ENCODE assay signal across 13 cellular contexts in the genomic region with DNA sequence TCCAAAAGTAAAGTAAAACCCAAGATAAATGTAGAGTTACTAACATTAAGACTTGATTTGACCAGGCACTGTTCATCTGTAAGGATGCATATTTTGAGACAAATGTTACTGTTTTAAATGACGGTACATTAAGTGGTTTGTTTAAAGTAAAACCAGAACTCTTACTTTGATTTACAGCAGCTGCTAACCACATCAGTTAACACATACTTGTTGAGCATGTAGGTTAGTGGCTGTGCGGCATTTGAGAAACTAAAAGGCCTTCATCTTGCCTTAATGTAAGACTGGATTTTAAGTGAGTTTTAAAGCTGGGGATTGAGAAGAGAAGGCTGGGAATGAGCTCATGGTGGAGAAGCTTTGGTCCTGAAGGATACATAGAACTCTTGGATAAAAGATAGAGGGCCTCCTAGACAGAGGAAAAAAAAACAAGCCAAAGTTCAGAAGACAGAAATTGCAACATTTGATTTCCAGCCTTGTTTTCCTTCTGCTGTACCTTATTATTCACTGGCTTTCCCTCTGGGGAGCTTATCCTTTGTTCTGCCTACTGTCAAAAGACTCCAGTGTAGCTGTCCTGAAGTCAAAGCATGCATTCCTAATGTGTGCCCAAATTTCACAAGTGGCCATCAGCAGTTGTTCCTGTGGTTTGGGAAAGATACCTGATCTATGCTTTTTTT.
DNase-seq lines count a peak whose midpoint lies in the region; ATAC-seq, FAIRE-seq and TF ChIP-seq lines count a peak whose summit lies in the region.
"Had no signal": no experiment of that assay in that cellular context is flagged by ENCODE, and none has a peak within 500 bp of the region (broad histone marks: within the 10 kb centered on the region; RNA-seq: fewer than 3 reads in every experiment).

No MANE protein-coding gene starts in this region.

- H3K79me2 ChIP-seq in astrocyte (ENCODE audit: insufficient read depth, low read length) (no peaks in the 10 kb centered on the region), HepG2 (ENCODE audit: insufficient read depth, low read length) (no peaks in the 10 kb centered on the region), SK-N-SH (ENCODE audit: insufficient read depth) (no peaks in the 10 kb centered on the region)

- H3K4me3 ChIP-seq in astrocyte (ENCODE audit: insufficient read depth, low read depth, low read length) (no peak overlapping the region), HepG2 (replicated peaks in 1 of 3; ENCODE audit: insufficient read depth in 1 of 3, low read depth in 2 of 3, low read length in 3 of 3) (peak overlapping the region in 1 of 3 experiments; percentile 16; a peak in 1 of 6 replicates), SK-N-SH (ENCODE audit: low read depth in 2 of 2, low read length in 1 of 2) (no peak overlapping the region)
- H3K4me3 ChIP-seq: esophagus squamous epithelium, vagina had no signal

- TF ChIP-seq POLR2A in HepG2 (IDR thresholded peaks at IDR 0.05; ENCODE audit: insufficient read depth in 1 of 2, low read depth in 2 of 2, low read length in 2 of 2): no peak
- TF ChIP-seq POLR2A in GM18505 (IDR thresholded peaks at IDR 0.05; ENCODE audit: borderline replicate concordance, extremely low read depth, insufficient read depth, insufficient read length): no peak

- H3K36me3 ChIP-seq in astrocyte (ENCODE audit: insufficient read depth, low read length): peaks cover 8% of the 10 kb centered on the region
- peaks cover 13 to 31% of the 10 kb centered on the region in 2 experiments for H3K36me3 ChIP-seq in HepG2 (replicated peaks in 1 of 2; ENCODE audit: control insufficient read depth in 1 of 2, insufficient read depth in 2 of 2, low read length in 2 of 2)
- peaks cover 42 to 81% of the 10 kb centered on the region in 2 experiments for H3K36me3 ChIP-seq in SK-N-SH (replicated peaks in 1 of 2; ENCODE audit: control insufficient read depth in 1 of 2, insufficient read depth in 2 of 2, low read length in 1 of 2)

- no peak overlapping the region for H2AFZ ChIP-seq in astrocyte (ENCODE audit: low read depth, low read length)
- H2AFZ ChIP-seq in HepG2 (ENCODE audit: low read length): no peak overlapping the region
- H2AFZ ChIP-seq in SK-N-SH (ENCODE audit: low read depth): no peak overlapping the region

- H3K4me3 Mint-ChIP-seq in activated T-cell treated with anti-CD3 and anti-CD28 coated beads, Interleukin-2, amount 50 U/mL, for 24 hours: no peak overlapping the region
- no peak overlapping the region for H3K4me3 Mint-ChIP-seq in astrocyte (ENCODE audit: unreplicated experiment)
- no peak overlapping the region for H3K4me3 Mint-ChIP-seq in stimulated activated naive CD8-positive, alpha-beta T cell treated with anti-CD3 and anti-CD28 coated beads, Interleukin-15, Interleukin-2, amounts not matched to agents 100 ng/mL and 50 ng/mL, for 24 hours
- H3K4me3 Mint-ChIP-seq: activated T-cell treated with anti-CD3 and anti-CD28 coated beads, Interleukin-2, amount 50 U/mL, for 4 hours; neural crest cell had no signal

- H3K9ac ChIP-seq in astrocyte (ENCODE audit: low read length) (no peak overlapping the region), HepG2 (ENCODE audit: insufficient read depth, low read depth, low read length) (peak overlapping the region; percentile 35), SK-N-SH (no peak overlapping the region)

- H3K4me2 ChIP-seq in astrocyte (ENCODE audit: low read length) (no peak overlapping the region), HepG2 (ENCODE audit: low read depth, low read length) (peak overlapping the region; percentile 57), SK-N-SH (no peak overlapping the region)

- H3K27ac Mint-ChIP-seq in activated T-cell treated with anti-CD3 and anti-CD28 coated beads, Interleukin-2, amount 50 U/mL, for 24 hours: peak overlapping the region; percentile 65
- no peak overlapping the region for H3K27ac Mint-ChIP-seq in astrocyte (ENCODE audit: unreplicated experiment)
- H3K27ac Mint-ChIP-seq in stimulated activated naive CD8-positive, alpha-beta T cell treated with anti-CD3 and anti-CD28 coated beads, Interleukin-15, Interleukin-2, amounts not matched to agents 100 ng/mL and 50 ng/mL, for 24 hours: peak overlapping the region; percentile 12

- intact Hi-C loops in HepG2 (cut with micrococcal nuclease; ENCODE audit: unreplicated experiment): loop anchor here (1.0 to 10.0 kb wide), 4 partner anchors 17 to 523 kb away; a partner anchor contains a TSS

- TF ChIP-seq CTCF in astrocyte (IDR thresholded peaks at IDR 0.05; ENCODE audit: insufficient read depth, low read depth, low read length) (no peak), HepG2 (CRISPR knock-in tag; IDR thresholded peaks at IDR 0.05) (no peak), SK-N-SH (IDR thresholded peaks at IDR 0.05) (no peak)

- H3K36me3 Mint-ChIP-seq in activated T-cell treated with anti-CD3 and anti-CD28 coated beads, Interleukin-2, amount 50 U/mL, for 24 hours (ENCODE audit: low read depth): peaks cover 97% of the 10 kb centered on the region
- peaks cover 27% of the 10 kb centered on the region for H3K36me3 Mint-ChIP-seq in astrocyte (ENCODE audit: low read depth, unreplicated experiment)
- peaks cover 90% of the 10 kb centered on the region for H3K36me3 Mint-ChIP-seq in stimulated activated naive CD8-positive, alpha-beta T cell treated with anti-CD3 and anti-CD28 coated beads, Interleukin-15, Interleukin-2, amounts not matched to agents 100 ng/mL and 50 ng/mL, for 24 hours (ENCODE audit: low read depth)

- no peaks in the 10 kb centered on the region for H3K27me3 Mint-ChIP-seq in activated T-cell treated with anti-CD3 and anti-CD28 coated beads, Interleukin-2, amount 50 U/mL, for 24 hours
- H3K27me3 Mint-ChIP-seq in astrocyte (ENCODE audit: low read depth, unreplicated experiment): no peaks in the 10 kb centered on the region
- no peaks in the 10 kb centered on the region for H3K27me3 Mint-ChIP-seq in stimulated activated naive CD8-positive, alpha-beta T cell treated with anti-CD3 and anti-CD28 coated beads, Interleukin-15, Interleukin-2, amounts not matched to agents 100 ng/mL and 50 ng/mL, for 24 hours

- CTCF ChIA-PET in HepG2 (lab: Yijun Ruan, JAX; ENCODE audit: low intra/inter-chr PET ratio, low total read pairs) (no interaction called here), SK-N-SH (lab: Yijun Ruan, JAX) (interaction anchor here (1.1 to 1.8 kb wide), 4 partner anchors 10 to 701 kb away, joined by 3 to 9 read pairs (median 4); no protein-coding TSS in a partner anchor)

- no peaks in the 10 kb centered on the region for H3F3A ChIP-seq in SK-N-SH (replicated peaks; ENCODE audit: insufficient read depth)

- H3K9me2 ChIP-seq in SK-N-SH: no peaks in the 10 kb centered on the region

- no peak for FAIRE-seq in astrocyte (lab: Jason Lieb, UNC)
- peak; percentile 80 for FAIRE-seq in HepG2 (lab: Jason Lieb, UNC)

- DNase-seq in activated T-cell treated with anti-CD3 and anti-CD28 coated beads, Interleukin-2, amount 50 U/mL, for 24 hours: no peak
- DNase-seq in activated T-cell treated with anti-CD3 and anti-CD28 coated beads for 4 hours (no peak), astrocyte (ENCODE audit: low read depth) (peak; percentile 1), HepG2 (ENCODE audit: low spot score) (peak; percentile 80), SK-N-SH (no peak), NCI-H1417 (lab: John Stamatoyannopoulos, UW) (no peak)
- DNase-seq: activated T-cell treated with anti-CD3 and anti-CD28 coated beads, Interleukin-2, amount 50 U/mL, for 4 hours; DMS 273 treated with DMSO at 0.1 percent for 48 hours; esophagus squamous epithelium had no signal

- H3K4me1 ChIP-seq in astrocyte (ENCODE audit: insufficient read depth, low read length) (no peaks in the 10 kb centered on the region), HepG2 (ENCODE audit: insufficient read depth, low read length) (peaks cover 44% of the 10 kb centered on the region), SK-N-SH (ENCODE audit: control insufficient read depth in 1 of 2, insufficient read depth in 2 of 2, low read depth in 1 of 2, low read length in 1 of 2) (no peaks in the 10 kb centered on the region)

- in situ Hi-C loops in HepG2 (cut with HindIII; ENCODE audit: extremely low pct_ligation_motif_present, low pct_unique_long_range_greater_than_20kb): loop anchor here (10.0 to 25.0 kb wide), 2 partner anchors 249 to 757 kb away; a partner anchor contains a TSS

- no peak overlapping the region for H3K27ac ChIP-seq in astrocyte (ENCODE audit: low read depth, low read length)
- peak overlapping the region; percentile 75 for H3K27ac ChIP-seq in HepG2 (ENCODE audit: extremely low read length, insufficient read depth, low read length)
- H3K27ac ChIP-seq in SK-N-SH (ENCODE audit: low read depth in 2 of 2, low read length in 1 of 2): no peak overlapping the region
- H3K27ac ChIP-seq: vagina had no signal

- H3K9me3 ChIP-seq in astrocyte (ENCODE audit: insufficient read depth, low read depth, low read length) (no peaks in the 10 kb centered on the region), HepG2 (ENCODE audit: low read length) (no peaks in the 10 kb centered on the region), SK-N-SH (no peaks in the 10 kb centered on the region)
- H3K9me3 ChIP-seq: esophagus squamous epithelium, vagina had no signal

- peaks cover 4% of the 10 kb centered on the region for H3K9me3 Mint-ChIP-seq in activated T-cell treated with anti-CD3 and anti-CD28 coated beads, Interleukin-2, amount 50 U/mL, for 24 hours
- H3K9me3 Mint-ChIP-seq in astrocyte (ENCODE audit: unreplicated experiment): peaks cover 2% of the 10 kb centered on the region
- no peaks in the 10 kb centered on the region for H3K9me3 Mint-ChIP-seq in stimulated activated naive CD8-positive, alpha-beta T cell treated with anti-CD3 and anti-CD28 coated beads, Interleukin-15, Interleukin-2, amounts not matched to agents 100 ng/mL and 50 ng/mL, for 24 hours
- H3K9me3 Mint-ChIP-seq: activated T-cell treated with anti-CD3 and anti-CD28 coated beads, Interleukin-2, amount 50 U/mL, for 4 hours had no signal

- H4K20me1 ChIP-seq in astrocyte (ENCODE audit: insufficient read depth, low read length) (no peaks in the 10 kb centered on the region), HepG2 (ENCODE audit: insufficient read depth, low read length) (no peaks in the 10 kb centered on the region), SK-N-SH (ENCODE audit: insufficient read depth) (no peaks in the 10 kb centered on the region)

- 64% methylated on average over 2 of the region's 2 CpGs for WGBS in HepG2 (ENCODE audit: low lambda C conversion rate)
- 96% methylated on average over 2 of the region's 2 CpGs for WGBS in SK-N-SH (ENCODE audit: low lambda C conversion rate)

- H3K27me3 ChIP-seq in astrocyte (ENCODE audit: insufficient read depth, low read length) (no peaks in the 10 kb centered on the region), HepG2 (ENCODE audit: control insufficient read depth in 1 of 2, insufficient read depth in 2 of 2, low read length in 2 of 2) (no peaks in the 10 kb centered on the region), SK-N-SH (ENCODE audit: insufficient read depth) (no peaks in the 10 kb centered on the region)
- H3K27me3 ChIP-seq: esophagus squamous epithelium, vagina had no signal

- BruUV-seq in HepG2 (replicated peaks; lab: Mats Ljungman, UMichigan): no TSS peak

- H3K4me1 Mint-ChIP-seq in activated T-cell treated with anti-CD3 and anti-CD28 coated beads, Interleukin-2, amount 50 U/mL, for 24 hours (ENCODE audit: low read depth): peaks cover 39% of the 10 kb centered on the region
- no peaks in the 10 kb centered on the region for H3K4me1 Mint-ChIP-seq in astrocyte (ENCODE audit: low read depth, unreplicated experiment)
- peaks cover 31% of the 10 kb centered on the region for H3K4me1 Mint-ChIP-seq in stimulated activated naive CD8-positive, alpha-beta T cell treated with anti-CD3 and anti-CD28 coated beads, Interleukin-15, Interleukin-2, amounts not matched to agents 100 ng/mL and 50 ng/mL, for 24 hours (ENCODE audit: low read depth)
- H3K4me1 Mint-ChIP-seq: neural crest cell had no signal

- TF ChIP-seq EP300 in HepG2 (IDR thresholded peaks at IDR 0.05; ENCODE audit: low read depth in 2 of 2, low read length in 2 of 2) (peak in 1 of 2 experiments; percentile 79; a peak in 2 of 4 replicates), HepG2 (CRISPR knock-in tag; IDR thresholded peaks at IDR 0.05; ENCODE audit: borderline replicate concordance) (no peak), SK-N-SH (IDR thresholded peaks at IDR 0.05; ENCODE audit: borderline replicate concordance in 1 of 2, low read depth in 1 of 2, low read length in 1 of 2) (no peak)

- TF ChIP-seq RAD21 in HepG2 (CRISPR knock-in tag; IDR thresholded peaks at IDR 0.05): no peak
- no peak for TF ChIP-seq RAD21 in SK-N-SH (IDR thresholded peaks at IDR 0.05; ENCODE audit: low read length)

- POLR2A ChIA-PET in HepG2 (lab: Yijun Ruan, JAX): interaction anchor here (0.9 to 3.6 kb wide), 10 partner anchors 11 to 66 kb away, joined by 3 to 75 read pairs (median 8); a partner anchor contains a TSS
- POLR2A ChIA-PET in SK-N-SH (lab: Yijun Ruan, JAX): no interaction called here

- ATAC-seq in HepG2 (peak; percentile 70), GM18505 (IDR thresholded peaks at IDR 0.05; ENCODE audit: unreplicated experiment) (no peak)
- ATAC-seq: activated T-cell treated with anti-CD3 and anti-CD28 coated beads, Interleukin-2, amount 50 U/mL, for 4 hours had no signal

Comparison
In these comparisons a context has a peak if more than half of its experiments do, and no peak if none do; other contexts are left out.
1. DNase-seq: peak in astrocyte (single experiment) and HepG2 (single experiment); none in activated T-cell treated with anti-CD3 and anti-CD28 coated beads, Interleukin-2, amount 50 U/mL, for 24 hours (single experiment), activated T-cell treated with anti-CD3 and anti-CD28 coated beads for 4 hours (single experiment), SK-N-SH (single experiment) and NCI-H1417 (0 of 3).